In the genomic region with DNA sequence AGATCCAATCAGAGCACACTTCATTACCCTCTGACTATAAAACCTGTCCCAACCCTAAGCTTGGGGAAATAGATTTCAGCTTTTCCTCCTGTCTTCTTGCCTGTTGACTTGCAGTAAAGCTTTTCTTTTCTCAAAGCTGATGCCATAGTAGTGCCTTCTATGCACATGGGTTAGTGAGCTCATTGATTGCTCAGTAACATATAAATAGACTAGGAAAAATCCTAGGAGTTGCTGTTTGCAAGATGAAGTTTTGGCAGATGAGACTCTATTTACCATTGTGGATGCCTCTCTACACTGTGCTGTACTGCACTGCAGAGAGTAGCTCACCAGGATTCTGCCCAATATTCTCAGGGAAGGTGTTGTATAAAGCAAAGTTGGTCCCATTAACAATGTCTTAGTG, we compare ENCODE assay signal across 39 cellular contexts.
"Had no signal": no experiment of that assay in that cellular context is flagged by ENCODE, and none has a peak within 500 bp of the region (broad histone marks: within the 10 kb centered on the region; RNA-seq: fewer than 3 reads in every experiment).

No MANE protein-coding gene starts in this region.

- H3K27ac Mint-ChIP-seq: activated naive CD4-positive, alpha-beta T cell treated with anti-CD3 and anti-CD28 coated beads for 36 hours; activated naive CD4-positive, alpha-beta T cell treated with anti-CD3 and anti-CD28 coated beads, Interleukin-2, amount 10 ng/mL, durations not matched to agents 7 days and 5 days; activated naive CD4-positive, alpha-beta T cell treated with anti-CD3 and anti-CD28 coated beads, Interleukin-2, amount 50 U/mL, for 24 hours; activated naive CD4-positive, alpha-beta T cell treated with anti-CD3 and anti-CD28 coated beads, Interleukin-2, amount 50 U/mL, for 72 hours; activated naive CD8-positive, alpha-beta T cell; activated naive CD8-positive, alpha-beta T cell treated with anti-CD3 and anti-CD28 coated beads for 36 hours; activated naive CD8-positive, alpha-beta T cell treated with anti-CD3 and anti-CD28 coated beads, Interleukin-2, amount 10 ng/mL, durations not matched to agents 7 days and 5 days; activated naive CD8-positive, alpha-beta T cell treated with anti-CD3 and anti-CD28 coated beads, Interleukin-2, amount 50 U/mL, for 24 hours; activated T-cell treated with anti-CD3 and anti-CD28 coated beads, Interleukin-2, amount 50 U/mL, for 24 hours; activated T-cell treated with anti-CD3 and anti-CD28 coated beads, Interleukin-2, amount 50 U/mL, for 72 hours; activated T-helper 1 cell treated with anti-CD3 and anti-CD28 coated beads, Interleukin-12 subunit alpha, Interleukin-12 subunit beta, Interleukin-2, Interleukin-4 antibody, amounts not matched to agents 30 ng/mL and 10 ng/mL and 1 ng/mL, durations not matched to agents 14 hours and 24 hours and 36 hours; activated T-helper 17 cell treated with anti-CD3 and anti-CD28 coated beads, Interleukin-2, amount 50 U/mL, for 72 hours; activated T-helper 2 cell treated with anti-CD3 and anti-CD28 coated beads, Interferon-gamma antibody, Interleukin-2, Interleukin-4, amounts not matched to agents 10 μg/mL and 5 μg/mL and 100 μg/mL, durations not matched to agents 14 hours and 24 hours and 36 hours; brain had no signal

- H3K4me1 Mint-ChIP-seq: activated naive CD4-positive, alpha-beta T cell treated with anti-CD3 and anti-CD28 coated beads, Interleukin-2, amount 10 ng/mL, durations not matched to agents 7 days and 5 days; activated naive CD8-positive, alpha-beta T cell treated with anti-CD3 and anti-CD28 coated beads, Interleukin-2, amount 10 ng/mL, durations not matched to agents 7 days and 5 days; brain; central memory CD8-positive, alpha-beta T cell had no signal

- ATAC-seq: activated naive CD4-positive, alpha-beta T cell treated with anti-CD3 and anti-CD28 coated beads, Interleukin-2, amount 50 U/mL, for 72 hours; activated naive CD8-positive, alpha-beta T cell treated with anti-CD3 and anti-CD28 coated beads, Interleukin-2, amount 50 U/mL, for 24 hours; activated T-cell treated with anti-CD3 and anti-CD28 coated beads, Interleukin-2, amount 50 U/mL, for 4 hours; activated T-cell treated with anti-CD3 and anti-CD28 coated beads, Interleukin-2, amount 50 U/mL, for 72 hours; activated T-helper 17 cell treated with anti-CD3 and anti-CD28 coated beads, Interleukin-2, amount 50 U/mL, for 72 hours; body of pancreas had no signal

- H3K36me3 ChIP-seq: adrenal gland, ascending aorta, brain microvascular endothelial cell, breast epithelium, cardiac muscle cell had no signal

- H3K4me3 Mint-ChIP-seq: activated naive CD4-positive, alpha-beta T cell treated with anti-CD3 and anti-CD28 coated beads for 36 hours; activated naive CD4-positive, alpha-beta T cell treated with anti-CD3 and anti-CD28 coated beads, Interleukin-2, amount 10 ng/mL, durations not matched to agents 7 days and 5 days; activated naive CD4-positive, alpha-beta T cell treated with anti-CD3 and anti-CD28 coated beads, Interleukin-2, amount 50 U/mL, for 24 hours; activated naive CD8-positive, alpha-beta T cell; activated naive CD8-positive, alpha-beta T cell treated with anti-CD3 and anti-CD28 coated beads for 36 hours; activated naive CD8-positive, alpha-beta T cell treated with anti-CD3 and anti-CD28 coated beads, Interleukin-2, amount 10 ng/mL, durations not matched to agents 7 days and 5 days; activated naive CD8-positive, alpha-beta T cell treated with anti-CD3 and anti-CD28 coated beads, Interleukin-2, amount 50 U/mL, for 24 hours; activated T-cell treated with anti-CD3 and anti-CD28 coated beads, Interleukin-2, amount 50 U/mL, for 24 hours; activated T-cell treated with anti-CD3 and anti-CD28 coated beads, Interleukin-2, amount 50 U/mL, for 4 hours; activated T-cell treated with anti-CD3 and anti-CD28 coated beads, Interleukin-2, amount 50 U/mL, for 72 hours; activated T-helper 1 cell treated with anti-CD3 and anti-CD28 coated beads, Interleukin-12 subunit alpha, Interleukin-12 subunit beta, Interleukin-2, Interleukin-4 antibody, amounts not matched to agents 30 ng/mL and 10 ng/mL and 1 ng/mL, durations not matched to agents 14 hours and 24 hours and 36 hours; activated T-helper 17 cell treated with anti-CD3 and anti-CD28 coated beads, Interleukin-2, amount 50 U/mL, for 72 hours; brain; central memory CD8-positive, alpha-beta T cell had no signal

- H3K27me3 Mint-ChIP-seq: activated naive CD4-positive, alpha-beta T cell treated with anti-CD3 and anti-CD28 coated beads, Interleukin-2, amount 10 ng/mL, durations not matched to agents 7 days and 5 days; activated naive CD4-positive, alpha-beta T cell treated with anti-CD3 and anti-CD28 coated beads, Interleukin-2, amount 50 U/mL, for 24 hours; activated naive CD8-positive, alpha-beta T cell; activated naive CD8-positive, alpha-beta T cell treated with anti-CD3 and anti-CD28 coated beads for 36 hours; activated naive CD8-positive, alpha-beta T cell treated with anti-CD3 and anti-CD28 coated beads, Interleukin-2, amount 10 ng/mL, durations not matched to agents 7 days and 5 days; activated naive CD8-positive, alpha-beta T cell treated with anti-CD3 and anti-CD28 coated beads, Interleukin-2, amount 50 U/mL, for 24 hours; activated T-cell treated with anti-CD3 and anti-CD28 coated beads, Interleukin-2, amount 50 U/mL, for 24 hours; activated T-helper 17 cell treated with anti-CD3 and anti-CD28 coated beads, Interleukin-2, amount 50 U/mL, for 72 hours; brain; central memory CD8-positive, alpha-beta T cell had no signal

- DNase-seq: activated effector memory CD4-positive, alpha-beta T cell treated with anti-CD3 and anti-CD28 coated beads, Interleukin-2, amount 50 U/mL, for 16 hours; activated effector memory CD4-positive, alpha-beta T cell treated with Interleukin-2 at 50 U/mL for 16 hours; activated gamma-delta T cell; activated gamma-delta T cell treated with Interleukin-2 at 50 U/mL for 16 hours; activated naive CD4-positive, alpha-beta T cell; activated naive CD4-positive, alpha-beta T cell treated with anti-CD3 and anti-CD28 coated beads for 36 hours; activated naive CD4-positive, alpha-beta T cell treated with anti-CD3 and anti-CD28 coated beads, Interleukin-2, amount 10 ng/mL, durations not matched to agents 7 days and 5 days; activated naive CD4-positive, alpha-beta T cell treated with anti-CD3 and anti-CD28 coated beads, Interleukin-2, amount 50 U/mL, for 16 hours; activated naive CD4-positive, alpha-beta T cell treated with Interleukin-2 at 50 U/mL for 16 hours; activated naive CD8-positive, alpha-beta T cell treated with anti-CD3 and anti-CD28 coated beads for 36 hours; activated naive CD8-positive, alpha-beta T cell treated with anti-CD3 and anti-CD28 coated beads, Interleukin-2, amount 10 ng/mL, durations not matched to agents 7 days and 5 days; activated naive CD8-positive, alpha-beta T cell treated with anti-CD3 and anti-CD28 coated beads, Interleukin-2, amount 50 U/mL, for 24 hours; activated T-cell treated with anti-CD3 and anti-CD28 coated beads for 4 hours; activated T-cell treated with anti-CD3 and anti-CD28 coated beads, Interleukin-2, amount 50 U/mL, for 1 hour; activated T-cell treated with anti-CD3 and anti-CD28 coated beads, Interleukin-2, amount 50 U/mL, for 24 hours; activated T-cell treated with anti-CD3 and anti-CD28 coated beads, Interleukin-2, amount 50 U/mL, for 4 hours; activated T-cell treated with anti-CD3 and anti-CD28 coated beads, Interleukin-2, amount 50 U/mL, for 48 hours; activated T-cell treated with anti-CD3 and anti-CD28 coated beads, Interleukin-2, amount 50 U/mL, for 72 hours; adrenal gland; amniotic stem cell; amygdala; anterior cingulate cortex; aorta; body of pancreas; brain microvascular endothelial cell; caudate nucleus; central memory CD4-positive, alpha-beta T cell; cerebellar nuclear complex had no signal

- H3K36me3 Mint-ChIP-seq: activated naive CD4-positive, alpha-beta T cell treated with anti-CD3 and anti-CD28 coated beads, Interleukin-2, amount 10 ng/mL, durations not matched to agents 7 days and 5 days; activated naive CD4-positive, alpha-beta T cell treated with anti-CD3 and anti-CD28 coated beads, Interleukin-2, amount 50 U/mL, for 24 hours; activated naive CD4-positive, alpha-beta T cell treated with anti-CD3 and anti-CD28 coated beads, Interleukin-2, amount 50 U/mL, for 72 hours; activated naive CD8-positive, alpha-beta T cell; activated naive CD8-positive, alpha-beta T cell treated with anti-CD3 and anti-CD28 coated beads for 36 hours; activated naive CD8-positive, alpha-beta T cell treated with anti-CD3 and anti-CD28 coated beads, Interleukin-2, amount 10 ng/mL, durations not matched to agents 7 days and 5 days; brain had no signal

- H3K9me3 Mint-ChIP-seq: activated naive CD4-positive, alpha-beta T cell treated with anti-CD3 and anti-CD28 coated beads for 36 hours; activated naive CD4-positive, alpha-beta T cell treated with anti-CD3 and anti-CD28 coated beads, Interleukin-2, amount 10 ng/mL, durations not matched to agents 7 days and 5 days; activated naive CD4-positive, alpha-beta T cell treated with anti-CD3 and anti-CD28 coated beads, Interleukin-2, amount 50 U/mL, for 24 hours; activated naive CD4-positive, alpha-beta T cell treated with anti-CD3 and anti-CD28 coated beads, Interleukin-2, amount 50 U/mL, for 72 hours; activated naive CD8-positive, alpha-beta T cell treated with anti-CD3 and anti-CD28 coated beads for 36 hours; activated naive CD8-positive, alpha-beta T cell treated with anti-CD3 and anti-CD28 coated beads, Interleukin-2, amount 50 U/mL, for 24 hours; activated T-cell treated with anti-CD3 and anti-CD28 coated beads, Interleukin-2, amount 50 U/mL, for 24 hours; activated T-cell treated with anti-CD3 and anti-CD28 coated beads, Interleukin-2, amount 50 U/mL, for 4 hours; activated T-cell treated with anti-CD3 and anti-CD28 coated beads, Interleukin-2, amount 50 U/mL, for 72 hours; activated T-helper 1 cell treated with anti-CD3 and anti-CD28 coated beads, Interleukin-12 subunit alpha, Interleukin-12 subunit beta, Interleukin-2, Interleukin-4 antibody, amounts not matched to agents 30 ng/mL and 10 ng/mL and 1 ng/mL, durations not matched to agents 14 hours and 24 hours and 36 hours; activated T-helper 17 cell treated with anti-CD3 and anti-CD28 coated beads, Interleukin-2, amount 50 U/mL, for 72 hours; activated T-helper 2 cell treated with anti-CD3 and anti-CD28 coated beads, Interferon-gamma antibody, Interleukin-2, Interleukin-4, amounts not matched to agents 10 μg/mL and 5 μg/mL and 100 μg/mL, durations not matched to agents 14 hours and 24 hours and 36 hours; brain; central memory CD8-positive, alpha-beta T cell had no signal

- H3K27ac ChIP-seq: adrenal gland, ascending aorta, body of pancreas, brain microvascular endothelial cell, breast epithelium, cardiac muscle cell had no signal

- H3K9me3 ChIP-seq: adrenal gland, ascending aorta, body of pancreas, breast epithelium had no signal

- H3K4me3 ChIP-seq: adrenal gland, ascending aorta, body of pancreas, breast epithelium, cardiac muscle cell had no signal

- H3K27me3 ChIP-seq: adrenal gland, ascending aorta, body of pancreas, brain microvascular endothelial cell, breast epithelium, cardiac muscle cell had no signal

- H3K4me1 ChIP-seq: adrenal gland, ascending aorta, body of pancreas, breast epithelium had no signal
